8 cellular contexts compared by ENCODE assay signal in the genomic region with DNA sequence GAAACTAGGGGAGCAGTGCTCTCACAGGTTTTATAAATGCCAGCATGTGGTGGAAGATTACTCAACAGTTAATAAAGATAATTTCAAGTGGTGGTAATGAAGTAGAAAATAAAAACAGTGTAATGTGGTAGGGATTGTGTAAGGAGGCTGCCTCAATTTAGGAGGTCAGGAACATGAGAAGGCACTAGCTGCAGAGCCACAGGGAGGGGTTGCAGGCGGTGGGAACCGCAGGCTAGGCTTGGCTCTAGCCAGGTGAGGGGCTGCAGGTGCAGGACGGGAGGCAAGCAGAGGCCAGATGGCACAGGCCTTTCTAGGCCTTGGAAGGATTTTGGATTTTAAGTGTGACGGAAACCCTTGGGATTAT. TPM values are rescaled to one million over a fixed set of nuclear protein-coding genes. Genes with fewer than 3 reads are reported as not detected.
DNase-seq lines count a peak whose midpoint lies in the region; ATAC-seq and TF ChIP-seq lines count a peak whose summit lies in the region.

No MANE protein-coding gene starts in this region.

- H3K9ac ChIP-seq in duodenal mucosa (ENCODE audit: low read depth in 1 of 2, low read length in 2 of 2) = peak overlapping the region; percentile 56 to 99

- DNase-seq in Right ventricle myocardium inferior (ENCODE audit: missing footprints) = peak; percentile 72
- no peak for DNase-seq in cardiac septum (ENCODE audit: low spot score)
- no peak for DNase-seq in Panc1 (ENCODE audit: low read depth, low spot score)
- no peak for DNase-seq in uterus
- DNase-seq in GM19240 (ENCODE audit: insufficient read length, low spot score) = no peak

- CTCF ChIA-PET in Panc1 (lab: Charles Lee) = no interaction called here

- intact Hi-C loops in Right ventricle myocardium inferior (cut with DNase I) = no loop called here
- intact Hi-C loops in cardiac septum (cut with DNase I) = loop anchor here (2.0 kb wide), 1 partner anchor 58 kb away; no protein-coding TSS in a partner anchor
- intact Hi-C loops in Panc1 (cut with micrococcal nuclease; ENCODE audit: unreplicated experiment) = no loop called here
- intact Hi-C loops in uterus (cut with DNase I; ENCODE audit: low total_unique reads) = no loop called here

- POLR2A ChIA-PET in Panc1 (lab: Charles Lee) = no interaction called here

- in situ Hi-C loops in Panc1 (cut with HindIII; ENCODE audit: low pct_unique_long_range_greater_than_20kb, low sequenced_read_pairs) = no loop called here

- H3K9me3 ChIP-seq in Panc1 (ENCODE audit: control insufficient read depth, insufficient read depth, low read depth, low read length) (no peaks in the 10 kb centered on the region), duodenal mucosa (ENCODE audit: control insufficient read depth in 1 of 2, low read length in 2 of 2) (no peaks in the 10 kb centered on the region), mononuclear cell (ENCODE audit: low read depth, low read length) (no peaks in the 10 kb centered on the region), uterus (no peaks in the 10 kb centered on the region)

- no peak for ATAC-seq in Right ventricle myocardium inferior
- peak; percentile 21 for ATAC-seq in HG03108 (IDR thresholded peaks at IDR 0.05; ENCODE audit: unreplicated experiment)
- ATAC-seq in Panc1 = 0 out of 2 replicates have a peak, but pooled peaks have one; percentile 13

- peaks cover 30% of the 10 kb centered on the region for H3K36me3 ChIP-seq in Panc1 (ENCODE audit: control insufficient read depth, insufficient read depth, low read length)
- peaks cover under 1 to 20% of the 10 kb centered on the region in 2 donors for H3K36me3 ChIP-seq in duodenal mucosa (ENCODE audit: control insufficient read depth in 1 of 2, insufficient read depth in 2 of 2, low read length in 2 of 2)
- H3K36me3 ChIP-seq in uterus = no peaks in the 10 kb centered on the region

- TF ChIP-seq CTCF in Panc1 (IDR thresholded peaks at IDR 0.05) (no peak), uterus (IDR thresholded peaks at IDR 0.05) (no peak)

- TSS peak; percentile 69 for BruUV-seq in Panc1 (replicated peaks; lab: Mats Ljungman, UMichigan)

- H3K4me3 ChIP-seq in Panc1 (ENCODE audit: low read depth in 2 of 2, low read length in 2 of 2) = peak overlapping the region; percentile 99 to 100
- H3K4me3 ChIP-seq in duodenal mucosa (ENCODE audit: low read depth in 1 of 2, low read length in 2 of 2) = peak overlapping the region; percentile 98 to 99
- H3K4me3 ChIP-seq in mononuclear cell (ENCODE audit: low read length) = peak overlapping the region; percentile 97
- H3K4me3 ChIP-seq in uterus = peak overlapping the region; percentile 87 to 96

- H3K4me1 ChIP-seq in Panc1 (ENCODE audit: control insufficient read depth, insufficient read depth, low read length) (peaks cover 8% of the 10 kb centered on the region), duodenal mucosa (ENCODE audit: control insufficient read depth in 1 of 2, insufficient read depth in 2 of 2, low read length in 2 of 2) (peaks cover 24 to 31% of the 10 kb centered on the region in 2 donors), mononuclear cell (ENCODE audit: insufficient read depth, low read length) (peaks cover 26% of the 10 kb centered on the region), uterus (peaks cover 0 to 11% of the 10 kb centered on the region in 2 donors)

- H3K27me3 ChIP-seq in Panc1 (ENCODE audit: control insufficient read depth, insufficient read depth, low read length) = no peaks in the 10 kb centered on the region
- no peaks in the 10 kb centered on the region for H3K27me3 ChIP-seq in duodenal mucosa (ENCODE audit: control insufficient read depth in 1 of 2, insufficient read depth in 2 of 2, low read length in 2 of 2)
- no peaks in the 10 kb centered on the region for H3K27me3 ChIP-seq in mononuclear cell (ENCODE audit: insufficient read depth, low read length)
- H3K27me3 ChIP-seq in uterus = no peaks in the 10 kb centered on the region

- H3K27ac ChIP-seq in Panc1 (ENCODE audit: low read length) (peak overlapping the region; percentile 73), duodenal mucosa (ENCODE audit: low read depth, low read length) (no peak overlapping the region), uterus (peak overlapping the region; percentile 97)

- no peak for TF ChIP-seq POLR2A in uterus (IDR thresholded peaks at IDR 0.05)

RNA-seq across cellular contexts. Expression of a gene that starts 0.8 kb away (rescaled TPM):
- total RNA-seq in Right ventricle myocardium inferior (15.0 TPM), cardiac septum (17.8 TPM), Panc1 (2021; ENCODE audit: unreplicated experiment) (3.5 TPM), mononuclear cell (45.8 TPM), uterus (10 to 100 TPM; 22.6 to 48.7 (median 32.8) TPM)
- 3.5 TPM for polyA plus RNA-seq in Panc1 (2012; ENCODE audit: insufficient read length)

RNA-seq across cellular contexts. Expression of a gene that starts 0.9 kb away (rescaled TPM):
- total RNA-seq in Right ventricle myocardium inferior (25.5 TPM), cardiac septum (23.5 TPM), Panc1 (2021; ENCODE audit: unreplicated experiment) (39.8 TPM), mononuclear cell (232 TPM), uterus (10 to 100 TPM; 30.9 to 54.7 (median 42.3) TPM)
- 38.2 TPM for polyA plus RNA-seq in Panc1 (2012; ENCODE audit: insufficient read length)
